In genomic region chr10:97718178-97718577, GRCh38 we compare ENCODE assay signal across 1 cellular context.
TF ChIP-seq lines count a peak whose summit lies in the region.

No MANE protein-coding gene starts in this region.

TF ChIP-seq in HepG2, 621 proteins besides CTCF, POLR2A, EP300 and RAD21:
- TF ChIP-seq EEA1 (CRISPR knock-in tag; IDR thresholded peaks at IDR 0.05; ENCODE audit: borderline replicate concordance) = no peak
- no peak for TF ChIP-seq SAP130 (CRISPR knock-in tag; IDR thresholded peaks at IDR 0.05; ENCODE audit: low read depth)
- TF ChIP-seq TRAFD1 (CRISPR knock-in tag; IDR thresholded peaks at IDR 0.05; ENCODE audit: borderline replicate concordance) = no peak
- TF ChIP-seq TGIF2 (CRISPR knock-in tag; IDR thresholded peaks at IDR 0.05) = no peak
- no peak for TF ChIP-seq HNRNPLL (IDR thresholded peaks at IDR 0.05; ENCODE audit: low read depth, low read length, poor library complexity, severe bottlenecking)
- TF ChIP-seq TSC22D2 (CRISPR knock-in tag; IDR thresholded peaks at IDR 0.05; ENCODE audit: borderline replicate concordance) = no peak
- no peak for TF ChIP-seq ZNF530 (CRISPR knock-in tag; IDR thresholded peaks at IDR 0.05; ENCODE audit: low read depth)
- no peak for TF ChIP-seq ZNF841 (CRISPR knock-in tag; IDR thresholded peaks at IDR 0.05; ENCODE audit: borderline replicate concordance)
- no peak for TF ChIP-seq YEATS4 (CRISPR knock-in tag; IDR thresholded peaks at IDR 0.05; ENCODE audit: borderline replicate concordance)
- TF ChIP-seq MTA1 (CRISPR knock-in tag; IDR thresholded peaks at IDR 0.05; ENCODE audit: borderline replicate concordance) = no peak
- no peak for TF ChIP-seq THAP11 (CRISPR knock-in tag; IDR thresholded peaks at IDR 0.05)
- TF ChIP-seq ZNF710 (CRISPR knock-in tag; IDR thresholded peaks at IDR 0.05; ENCODE audit: borderline replicate concordance) = no peak
- TF ChIP-seq MAFF (IDR thresholded peaks at IDR 0.05; ENCODE audit: low read depth, low read length) = no peak
- TF ChIP-seq ZNF180 (CRISPR knock-in tag; IDR thresholded peaks at IDR 0.05; ENCODE audit: borderline replicate concordance, low read depth) = no peak
- no peak for TF ChIP-seq ZNF280B (CRISPR knock-in tag; IDR thresholded peaks at IDR 0.05; ENCODE audit: borderline replicate concordance)
- TF ChIP-seq SKIL (CRISPR knock-in tag; IDR thresholded peaks at IDR 0.05; ENCODE audit: borderline replicate concordance) = no peak
- no peak for TF ChIP-seq TBP (CRISPR knock-in tag; IDR thresholded peaks at IDR 0.05)
- TF ChIP-seq, protein P1, sequence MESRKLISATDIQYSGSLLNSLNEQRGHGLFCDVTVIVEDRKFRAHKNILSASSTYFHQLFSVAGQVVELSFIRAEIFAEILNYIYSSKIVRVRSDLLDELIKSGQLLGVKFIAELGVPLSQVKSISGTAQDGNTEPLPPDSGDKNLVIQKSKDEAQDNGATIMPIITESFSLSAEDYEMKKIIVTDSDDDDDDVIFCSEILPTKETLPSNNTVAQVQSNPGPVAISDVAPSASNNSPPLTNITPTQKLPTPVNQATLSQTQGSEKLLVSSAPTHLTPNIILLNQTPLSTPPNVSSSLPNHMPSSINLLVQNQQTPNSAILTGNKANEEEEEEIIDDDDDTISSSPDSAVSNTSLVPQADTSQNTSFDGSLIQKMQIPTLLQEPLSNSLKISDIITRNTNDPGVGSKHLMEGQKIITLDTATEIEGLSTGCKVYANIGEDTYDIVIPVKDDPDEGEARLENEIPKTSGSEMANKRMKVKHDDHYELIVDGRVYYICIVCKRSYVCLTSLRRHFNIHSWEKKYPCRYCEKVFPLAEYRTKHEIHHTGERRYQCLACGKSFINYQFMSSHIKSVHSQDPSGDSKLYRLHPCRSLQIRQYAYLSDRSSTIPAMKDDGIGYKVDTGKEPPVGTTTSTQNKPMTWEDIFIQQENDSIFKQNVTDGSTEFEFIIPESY (CRISPR knock-in tag; IDR thresholded peaks at IDR 0.05) = no peak
